9 cellular contexts compared by ENCODE assay signal in genomic region chr12:107130830-107131760, GRCh38. TPM values are rescaled to one million over a fixed set of nuclear protein-coding genes. Genes with fewer than 3 reads are reported as not detected.
A peak's percentile ranks its signal among the peaks of the same experiment; 100 is the strongest.
DNase-seq lines count a peak whose midpoint lies in the region; ATAC-seq lines count a peak whose summit lies in the region.
"Had no signal": no experiment of that assay in that cellular context is flagged by ENCODE, and none has a peak within 500 bp of the region (broad histone marks: within the 10 kb centered on the region; RNA-seq: fewer than 3 reads in every experiment).

No MANE protein-coding gene starts in this region.

- H3K4me3 ChIP-seq in ectodermal cell (ENCODE audit: insufficient read depth, low read depth, low read length): no peak overlapping the region

- no peaks in the 10 kb centered on the region for H3K9me3 ChIP-seq in ectodermal cell (ENCODE audit: control insufficient read depth, low read length)

- in situ Hi-C loops in G401 (cut with HindIII; ENCODE audit: low sequenced_read_pairs): loop anchor here (25.0 kb wide), 1 partner anchor 481 kb away; no protein-coding TSS in a partner anchor

- H3K27ac ChIP-seq in ectodermal cell (ENCODE audit: insufficient read depth, low read depth, low read length, poor library complexity, severe bottlenecking): peak overlapping the region; percentile 63
- H3K27ac ChIP-seq: KMS-11 had no signal

- ATAC-seq in HG03521 (IDR thresholded peaks at IDR 0.05; ENCODE audit: unreplicated experiment) (no peak), GM21423 (IDR thresholded peaks at IDR 0.05; ENCODE audit: unreplicated experiment) (no peak)

- peaks cover 8% of the 10 kb centered on the region for H3K4me1 ChIP-seq in ectodermal cell (ENCODE audit: control insufficient read depth, insufficient read depth, low read length)

- WGBS in ectodermal cell, 2 experiments: 80 to 87% methylated on average over 6 of the region's 6 CpGs

- H3K36me3 ChIP-seq in ectodermal cell (ENCODE audit: control insufficient read depth, insufficient read depth, low read length): no peaks in the 10 kb centered on the region

- DNase-seq in G401 (ENCODE audit: low spot score): peak; percentile 49
- peak; percentile 81 for DNase-seq in NCI-H1694 (lab: John Stamatoyannopoulos, UW)
- peak; percentile 68 for DNase-seq in NCI-H510A (lab: John Stamatoyannopoulos, UW)
- DNase-seq in stimulated activated CD4-positive, alpha-beta T cell treated with anti-CD3 and anti-CD28 coated beads, Interleukin-4, amount 100 ng/mL, for 1 hour: no peak
- no peak for DNase-seq in mesenteric fat pad (ENCODE audit: low spot score)

- no peaks in the 10 kb centered on the region for H3K27me3 ChIP-seq in ectodermal cell (ENCODE audit: control insufficient read depth, insufficient read depth, low read length, poor library complexity, severe bottlenecking)

RNA-seq across cellular contexts. Expression of gene CRY1, which starts 37.7 kb away (rescaled TPM):
- total RNA-seq in G401 (2014; rRNA removed; shearing (Covaris generic)): 142 and 152 TPM in 2 replicates
- 31.2 TPM for polyA plus RNA-seq in ectodermal cell (2013, experiment 1 of 4)
- 29.2 TPM for polyA plus RNA-seq in ectodermal cell (2013, experiment 2 of 4)
- polyA plus RNA-seq in ectodermal cell (2013, experiment 3 of 4): 27.3 TPM
- 32.6 TPM for polyA plus RNA-seq in ectodermal cell (2013, experiment 4 of 4)
- 14.8 TPM for total RNA-seq in mesenteric fat pad

Comparison
In these comparisons a context has a peak if more than half of its experiments do, and no peak if none do; other contexts are left out.
1. DNase-seq: peak in G401 (single experiment), NCI-H1694 (single experiment) and NCI-H510A (single experiment); none in stimulated activated CD4-positive, alpha-beta T cell treated with anti-CD3 and anti-CD28 coated beads, Interleukin-4, amount 100 ng/mL, for 1 hour (single experiment) and mesenteric fat pad (single experiment).